In the genomic region with DNA sequence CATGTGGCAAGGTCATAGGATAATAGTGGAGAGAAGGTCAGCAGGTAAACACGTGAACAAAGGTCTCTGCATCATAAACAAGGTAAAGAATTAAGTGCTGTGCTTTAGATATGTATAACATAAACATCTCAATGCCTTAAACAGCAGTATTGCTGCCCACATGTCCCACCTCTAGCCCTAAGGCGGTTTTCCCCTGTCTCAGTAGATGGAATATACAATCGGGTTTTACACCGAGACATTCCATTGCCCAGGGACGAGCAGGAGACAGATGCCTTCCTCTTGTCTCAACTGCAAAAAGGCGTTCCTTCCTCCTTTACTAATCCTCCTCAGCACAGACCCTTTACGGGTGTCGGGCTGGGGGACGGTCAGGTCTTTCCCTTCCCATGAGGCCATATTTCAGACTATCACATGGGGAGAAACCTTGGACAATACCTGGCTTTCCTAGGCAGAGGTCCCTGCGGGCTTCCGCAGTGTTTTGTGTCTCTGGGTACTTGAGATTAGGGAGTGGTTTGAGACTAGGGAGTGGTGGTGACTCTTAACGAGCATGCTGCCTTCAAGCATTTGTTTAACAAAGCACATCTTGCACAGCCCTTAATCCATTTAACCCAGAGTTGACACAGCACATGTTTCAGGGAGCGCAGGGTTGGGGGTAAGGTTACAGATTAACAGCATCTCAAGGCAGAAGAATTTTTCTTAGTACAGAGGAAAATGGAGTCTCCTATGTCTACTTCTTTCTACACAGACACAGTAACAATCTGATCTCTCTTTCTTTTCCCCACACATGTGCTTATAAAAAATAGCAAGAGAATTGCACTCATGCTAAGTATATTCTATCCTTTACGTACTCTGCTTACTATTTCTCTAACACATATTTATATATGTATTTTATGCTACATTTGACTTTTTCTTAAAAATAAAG, we compare ENCODE assay signal across 2 cellular contexts.
TF ChIP-seq lines count a peak whose summit lies in the region.

No MANE protein-coding gene starts in this region.

TF ChIP-seq in HEK293, 187 proteins besides CTCF, POLR2A, EP300 and RAD21:
- TF ChIP-seq WT1 (tag by site-specific recombination; IDR thresholded peaks at IDR 0.05) (peak; percentile 84), ZBTB48 (tag by site-specific recombination; IDR thresholded peaks at IDR 0.05) (0 out of 2 replicates have a peak, but pooled peaks have one; percentile 40)

TF ChIP-seq in H1, 55 proteins besides CTCF, POLR2A, EP300 and RAD21:
- TF ChIP-seq, protein P1, sequence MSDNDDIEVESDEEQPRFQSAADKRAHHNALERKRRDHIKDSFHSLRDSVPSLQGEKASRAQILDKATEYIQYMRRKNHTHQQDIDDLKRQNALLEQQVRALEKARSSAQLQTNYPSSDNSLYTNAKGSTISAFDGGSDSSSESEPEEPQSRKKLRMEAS (IDR thresholded peaks at IDR 0.05) = 0 out of 2 replicates have a peak, but pooled peaks have one; percentile 9
TF ChIP-seq in H1: peak in this region for 1; not testable (repeated sequence) for 54.
